In genomic region chr6:108799791-108800190, GRCh38 we compare ENCODE assay signal across 20 cellular contexts.
"Had no signal": no experiment of that assay in that cellular context is flagged by ENCODE, and none has a peak within 500 bp of the region (broad histone marks: within the 10 kb centered on the region; RNA-seq: fewer than 3 reads in every experiment).

No MANE protein-coding gene starts in this region.

- H3K27ac ChIP-seq: brain microvascular endothelial cell, esophagus squamous epithelium, left lung had no signal

- H3K36me3 ChIP-seq: brain microvascular endothelial cell, esophagus squamous epithelium, left lung had no signal

- H3K4me3 ChIP-seq: esophagus squamous epithelium, left lung, mucosa of descending colon, skin epidermis had no signal

- H3K27me3 ChIP-seq: brain microvascular endothelial cell, esophagus squamous epithelium, left lung had no signal

- H3K9me3 ChIP-seq: esophagus squamous epithelium, left lung, mucosa of descending colon had no signal

- DNase-seq: activated CD4-positive, alpha-beta memory T cell treated with anti-CD3 and anti-CD28 coated beads, Interleukin-2, amount 10 ng/mL, durations not matched to agents 7 days and 5 days; activated CD4-positive, alpha-beta T cell treated with anti-CD3 and anti-CD28 coated beads for 4 hours; activated CD8-positive, alpha-beta memory T cell treated with anti-CD3 and anti-CD28 coated beads, Interleukin-2, amount 50 U/mL, for 4 hours; activated gamma-delta T cell treated with Interleukin-2 at 50 U/mL for 16 hours; activated naive CD8-positive, alpha-beta T cell treated with anti-CD3 and anti-CD28 coated beads for 36 hours; brain microvascular endothelial cell; cortex of kidney; effector CD8-positive, alpha-beta T cell; esophagus squamous epithelium; glutamatergic neuron; kidney; left lung; mammary epithelial cell; mucosa of descending colon; naive thymus-derived CD8-positive, alpha-beta T cell; right cardiac atrium; stimulated activated CD4-positive, alpha-beta T cell treated with anti-CD3 and anti-CD28 coated beads, Interleukin-4, amount 100 ng/mL, for 4 hours; stimulated activated CD8-positive, alpha-beta memory T cell treated with anti-CD3 and anti-CD28 coated beads, Interleukin-4, amount 100 ng/mL, for 48 hours; stimulated activated naive CD4-positive, alpha-beta T cell treated with Interleukin-2 at 50 U/mL for 16 hours had no signal
